ENCODE assay signal across 12 cellular contexts in the genomic region with DNA sequence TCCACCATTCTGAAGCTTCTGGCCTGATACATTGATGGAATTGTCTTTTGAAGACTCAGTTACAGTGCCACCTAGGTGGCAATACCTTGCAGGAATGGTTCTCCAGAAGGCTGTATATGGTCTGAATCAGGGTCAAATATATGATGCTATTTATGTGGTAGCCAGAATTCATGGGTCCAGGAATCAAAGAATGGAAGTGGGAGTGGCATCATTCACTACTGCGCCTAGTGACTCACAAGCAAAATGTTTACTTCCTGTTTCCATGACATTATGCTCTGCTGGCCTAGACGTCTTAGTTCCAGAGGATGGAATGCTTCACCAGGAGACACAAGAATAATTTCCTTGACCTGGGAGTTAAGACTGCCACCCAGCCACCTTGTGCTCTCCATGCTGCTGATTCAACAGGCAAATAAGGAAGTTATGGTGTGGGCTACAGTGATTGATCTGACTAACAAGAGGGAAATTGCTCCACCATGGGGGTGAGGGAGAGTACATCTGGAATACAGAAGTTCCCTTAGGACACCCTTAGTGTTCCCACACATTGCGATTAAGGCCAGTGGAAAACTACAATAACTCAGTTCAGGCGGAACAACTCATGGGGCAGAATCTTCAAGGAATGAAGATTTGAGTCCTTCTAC.
DNase-seq lines count a peak whose midpoint lies in the region; ATAC-seq, FAIRE-seq and TF ChIP-seq lines count a peak whose summit lies in the region.
"Had no signal": no experiment of that assay in that cellular context is flagged by ENCODE, and none has a peak within 500 bp of the region (broad histone marks: within the 10 kb centered on the region; RNA-seq: fewer than 3 reads in every experiment).

No MANE protein-coding gene starts in this region.

- no peaks in the 10 kb centered on the region for H3K27me3 ChIP-seq in aorta (ENCODE audit: control insufficient read depth in 1 of 2, insufficient read depth in 2 of 2, low read length in 1 of 2)
- H3K27me3 ChIP-seq: SJSA1, thyroid gland had no signal

- no peaks in the 10 kb centered on the region for H3K4me1 ChIP-seq in aorta (ENCODE audit: control insufficient read depth in 1 of 2, insufficient read depth in 2 of 2, low read length in 2 of 2)
- H3K4me1 ChIP-seq: thyroid gland had no signal

- 58 to 62% methylated on average over 4 of the region's 4 CpGs for WGBS in aorta, 2 donors

- peaks cover under 1 to 2% of the 10 kb centered on the region in 2 donors for H3K9me3 Mint-ChIP-seq in stimulated activated naive CD8-positive, alpha-beta T cell treated with anti-CD3 and anti-CD28 coated beads, Interleukin-15, amount 100 ng/mL, for 72 hours

- peaks cover 24% of the 10 kb centered on the region for H3K4me1 Mint-ChIP-seq in stimulated activated naive CD8-positive, alpha-beta T cell treated with anti-CD3 and anti-CD28 coated beads, Interleukin-15, amount 100 ng/mL, for 72 hours

- intact Hi-C loops in aorta (cut with DNase I) = no loop called here

- TF ChIP-seq CTCF in fibroblast of mammary gland (conservative IDR thresholded peaks at IDR 0.05; ENCODE audit: control insufficient read depth, insufficient read depth, low read depth, low read length) = no peak

- H3K27me3 Mint-ChIP-seq in stimulated activated naive CD8-positive, alpha-beta T cell treated with anti-CD3 and anti-CD28 coated beads, Interleukin-15, amount 100 ng/mL, for 72 hours = no peaks in the 10 kb centered on the region

- no peaks in the 10 kb centered on the region for H3K9me3 ChIP-seq in aorta (ENCODE audit: control insufficient read depth, low read length)
- H3K9me3 ChIP-seq: SJSA1, thyroid gland had no signal

- ATAC-seq in stimulated activated naive CD8-positive, alpha-beta T cell treated with anti-CD3 and anti-CD28 coated beads, Interleukin-15, Interleukin-2, amounts not matched to agents 100 U/mL and 50 U/mL, for 24 hours = peak; percentile 21
- no peak for ATAC-seq in stimulated activated naive CD8-positive, alpha-beta T cell treated with anti-CD3 and anti-CD28 coated beads, Interleukin-15, amount 100 ng/mL, for 72 hours
- ATAC-seq in aorta (ENCODE audit: low FRiP score) (peak; percentile 44), HG03571 (IDR thresholded peaks at IDR 0.05; ENCODE audit: unreplicated experiment) (no peak), HG03095 (IDR thresholded peaks at IDR 0.05; ENCODE audit: unreplicated experiment) (no peak)

- DNase-seq in stimulated activated naive CD8-positive, alpha-beta T cell treated with anti-CD3 and anti-CD28 coated beads, Interleukin-15, Interleukin-2, amounts not matched to agents 100 U/mL and 50 U/mL, for 24 hours = no peak
- no peak for DNase-seq in stimulated activated naive CD8-positive, alpha-beta T cell treated with anti-CD3 and anti-CD28 coated beads, Interleukin-15, amount 100 ng/mL, for 72 hours
- peak; percentile 53 for DNase-seq in RCC 7860 (ENCODE audit: low spot score)
- peak; percentile 69 for DNase-seq in fibroblast of mammary gland (ENCODE audit: low read depth)
- DNase-seq in aorta = no peak
- no peak for DNase-seq in NCI-H748 (lab: John Stamatoyannopoulos, UW; ENCODE audit: unreplicated experiment)
- DNase-seq: activated effector memory CD4-positive, alpha-beta T cell treated with Interleukin-2 at 50 U/mL for 16 hours; thyroid gland had no signal

- no peak overlapping the region for H3K4me3 Mint-ChIP-seq in stimulated activated naive CD8-positive, alpha-beta T cell treated with anti-CD3 and anti-CD28 coated beads, Interleukin-15, amount 100 ng/mL, for 72 hours

- H3K27ac Mint-ChIP-seq in stimulated activated naive CD8-positive, alpha-beta T cell treated with anti-CD3 and anti-CD28 coated beads, Interleukin-15, amount 100 ng/mL, for 72 hours = peak overlapping the region in 1 of 2 donors; percentile 49

- H3K36me3 ChIP-seq in aorta (ENCODE audit: control insufficient read depth in 1 of 2, insufficient read depth in 2 of 2, low read length in 1 of 2) = no peaks in the 10 kb centered on the region
- H3K36me3 ChIP-seq: SJSA1, thyroid gland had no signal

- FAIRE-seq in RCC 7860 (lab: Jason Lieb, UNC) = no peak

- H3K27ac ChIP-seq in aorta (ENCODE audit: low read depth in 1 of 2, low read length in 2 of 2) = peak overlapping the region in 1 of 2 donors; percentile 33
- H3K27ac ChIP-seq: SJSA1, thyroid gland had no signal

- no peak overlapping the region for H3K4me3 ChIP-seq in fibroblast of mammary gland (ENCODE audit: control insufficient read depth, low read depth, low read length)
- no peak overlapping the region for H3K4me3 ChIP-seq in aorta (ENCODE audit: low read length in 2 of 2)
- H3K4me3 ChIP-seq: SJSA1, skin epidermis, thyroid gland had no signal

Comparison
In these comparisons a context has a peak if more than half of its experiments do, and no peak if none do; other contexts are left out.
1. ATAC-seq: peak in stimulated activated naive CD8-positive, alpha-beta T cell treated with anti-CD3 and anti-CD28 coated beads, Interleukin-15, Interleukin-2, amounts not matched to agents 100 U/mL and 50 U/mL, for 24 hours (single experiment) and aorta (single experiment); none in stimulated activated naive CD8-positive, alpha-beta T cell treated with anti-CD3 and anti-CD28 coated beads, Interleukin-15, amount 100 ng/mL, for 72 hours (single experiment), HG03571 (single experiment) and HG03095 (single experiment).
2. DNase-seq: peak in RCC 7860 (single experiment) and fibroblast of mammary gland (single experiment); none in stimulated activated naive CD8-positive, alpha-beta T cell treated with anti-CD3 and anti-CD28 coated beads, Interleukin-15, Interleukin-2, amounts not matched to agents 100 U/mL and 50 U/mL, for 24 hours (single experiment), stimulated activated naive CD8-positive, alpha-beta T cell treated with anti-CD3 and anti-CD28 coated beads, Interleukin-15, amount 100 ng/mL, for 72 hours (0 of 2), aorta (0 of 2) and NCI-H748 (single experiment).